Comparison of ENCODE assay signal across 8 cellular contexts in the genomic region with DNA sequence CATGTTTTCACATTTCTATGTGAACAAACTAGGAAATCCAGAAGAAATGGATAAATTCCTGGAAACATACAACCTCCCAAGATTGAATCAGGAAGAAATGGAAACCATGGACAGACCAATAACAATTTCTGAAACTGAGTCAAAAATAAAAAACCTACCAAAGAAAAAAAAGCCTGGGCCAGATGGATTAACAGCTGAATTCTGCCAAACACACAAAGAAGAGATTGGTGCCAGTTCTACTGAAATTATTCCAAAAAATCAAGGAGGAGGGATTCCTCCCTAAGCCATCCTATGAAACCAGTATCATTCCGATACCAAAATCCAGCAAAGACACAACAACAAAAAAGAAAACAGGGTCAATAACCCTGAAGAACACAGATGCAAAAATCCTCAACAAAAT.
"Had no signal": no experiment of that assay in that cellular context is flagged by ENCODE, and none has a peak within 500 bp of the region (broad histone marks: within the 10 kb centered on the region; RNA-seq: fewer than 3 reads in every experiment).

No MANE protein-coding gene starts in this region.

- H3K9me3 Mint-ChIP-seq: GM23338 had no signal

- H3K27me3 Mint-ChIP-seq: IgD-negative memory B cell had no signal

- DNase-seq: H7, HFFc6, KG1 had no signal

- H3K4me3 Mint-ChIP-seq: GM23338, HFFc6, IgD-negative memory B cell had no signal

- H3K4me1 Mint-ChIP-seq: GM23338, IgD-negative memory B cell had no signal

- FAIRE-seq: H1, HepG2 had no signal

- H3K27ac Mint-ChIP-seq: GM23338, HFFc6, IgD-negative memory B cell had no signal

- ATAC-seq: GM23338, HCT116, HepG2 had no signal

- H3K36me3 Mint-ChIP-seq: IgD-negative memory B cell had no signal
